In genomic region chr11:119196833-119197483, GRCh38 we compare ENCODE assay signal across 8 cellular contexts. TPM values are rescaled to one million over a fixed set of nuclear protein-coding genes. Genes with fewer than 3 reads are reported as not detected.
DNase-seq lines count a peak whose midpoint lies in the region; ATAC-seq and TF ChIP-seq lines count a peak whose summit lies in the region.

No MANE protein-coding gene starts in this region.

- ATAC-seq in HG03139 (IDR thresholded peaks at IDR 0.05; ENCODE audit: unreplicated experiment) (peak; percentile 58), HG03571 (IDR thresholded peaks at IDR 0.05; ENCODE audit: unreplicated experiment) (no peak)

- DNase-seq in Daoy (ENCODE audit: low read depth) (peak; percentile 67), NCI-H226 (peak; percentile 70), cardiac fibroblast (ENCODE audit: low read depth in 2 of 2) (peak; percentile 91 to 94), islet precursor cell (peak; percentile 79)
- DNase-seq in stimulated activated CD4-positive, alpha-beta T cell treated with anti-CD3 and anti-CD28 coated beads, Interleukin-2, amount 100 ng/mL, for 48 hours: peak; percentile 65 to 72

- peak; percentile 59 for TF ChIP-seq CTCF in WI38 (IDR thresholded peaks at IDR 0.05; ENCODE audit: low read depth, low read length)
- TF ChIP-seq CTCF in cardiac fibroblast (IDR thresholded peaks at IDR 0.05; ENCODE audit: low read depth, low read length): peak; percentile 73

- no peak overlapping the region for H3K4me3 ChIP-seq in WI38 (ENCODE audit: low read depth, low read length)
- no peak overlapping the region for H3K4me3 ChIP-seq in cardiac fibroblast (replicated peaks in 1 of 2; ENCODE audit: low read depth in 2 of 2, low read length in 2 of 2)

RNA-seq across cellular contexts. Expression of gene CBL, which starts 9.2 kb away (rescaled TPM):
- total RNA-seq in Daoy (2014; rRNA removed; shearing (Covaris generic)): 7.3 and 11.1 TPM in 2 replicates

RNA-seq across cellular contexts. Expression of gene NHERF4, which starts 11.7 kb away (rescaled TPM):
- not detected in 2 replicates for total RNA-seq in Daoy (2014; rRNA removed; shearing (Covaris generic))

RNA-seq across cellular contexts. Expression of gene NLRX1, which starts 28.4 kb away (rescaled TPM):
- total RNA-seq in Daoy (2014; rRNA removed; shearing (Covaris generic)): 4.3 and 9.7 TPM in 2 replicates

RNA-seq across cellular contexts. Expression of gene ABCG4, which starts 48.1 kb away (rescaled TPM):
- total RNA-seq in Daoy (2014; rRNA removed; shearing (Covaris generic)): not detected in 2 replicates
